Comparison of ENCODE assay signal across 1 cellular context in genomic region chr5:141960449-141961323, GRCh38.
TF ChIP-seq lines count a peak whose summit lies in the region.

No MANE protein-coding gene starts in this region.

TF ChIP-seq in K562, 482 proteins besides CTCF, POLR2A, EP300 and RAD21 (continued from another document and continues in another):
- peak; percentile 6 for TF ChIP-seq MEIS2 (IDR thresholded peaks at IDR 0.05; ENCODE audit: partially characterized antibody)
- TF ChIP-seq ZNF583 (CRISPR knock-in tag; IDR thresholded peaks at IDR 0.05) = no peak
- no peak for TF ChIP-seq ZNF444 (CRISPR knock-in tag; IDR thresholded peaks at IDR 0.05)
- TF ChIP-seq BRF2 (IDR thresholded peaks at IDR 0.05; ENCODE audit: borderline replicate concordance, insufficient read depth, insufficient read length) = no peak
- TF ChIP-seq MITF (IDR thresholded peaks at IDR 0.05) = no peak
- no peak for TF ChIP-seq ZNF12 (CRISPR knock-in tag; IDR thresholded peaks at IDR 0.05)
- TF ChIP-seq SNIP1 (IDR thresholded peaks at IDR 0.05; ENCODE audit: low read depth) = no peak
- TF ChIP-seq ZSCAN29 (IDR thresholded peaks at IDR 0.05) = no peak
- TF ChIP-seq, protein P1, sequence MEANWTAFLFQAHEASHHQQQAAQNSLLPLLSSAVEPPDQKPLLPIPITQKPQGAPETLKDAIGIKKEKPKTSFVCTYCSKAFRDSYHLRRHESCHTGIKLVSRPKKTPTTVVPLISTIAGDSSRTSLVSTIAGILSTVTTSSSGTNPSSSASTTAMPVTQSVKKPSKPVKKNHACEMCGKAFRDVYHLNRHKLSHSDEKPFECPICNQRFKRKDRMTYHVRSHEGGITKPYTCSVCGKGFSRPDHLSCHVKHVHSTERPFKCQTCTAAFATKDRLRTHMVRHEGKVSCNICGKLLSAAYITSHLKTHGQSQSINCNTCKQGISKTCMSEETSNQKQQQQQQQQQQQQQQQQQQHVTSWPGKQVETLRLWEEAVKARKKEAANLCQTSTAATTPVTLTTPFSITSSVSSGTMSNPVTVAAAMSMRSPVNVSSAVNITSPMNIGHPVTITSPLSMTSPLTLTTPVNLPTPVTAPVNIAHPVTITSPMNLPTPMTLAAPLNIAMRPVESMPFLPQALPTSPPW (CRISPR knock-in tag; IDR thresholded peaks at IDR 0.05) = peak; percentile 56
- TF ChIP-seq E2F3 (CRISPR knock-in tag; IDR thresholded peaks at IDR 0.05) = no peak
- TF ChIP-seq OTX1 (CRISPR knock-in tag; IDR thresholded peaks at IDR 0.05) = no peak
- no peak for TF ChIP-seq ZNF175 (CRISPR knock-in tag; IDR thresholded peaks at IDR 0.05; ENCODE audit: low read depth)
- TF ChIP-seq SP2 (IDR thresholded peaks at IDR 0.05; ENCODE audit: extremely low read depth, low read depth, low read length, poor library complexity, severe bottlenecking) = no peak
- TF ChIP-seq CREBBP (IDR thresholded peaks at IDR 0.05; ENCODE audit: low read depth, low read length) = no peak
- TF ChIP-seq, protein P2, sequence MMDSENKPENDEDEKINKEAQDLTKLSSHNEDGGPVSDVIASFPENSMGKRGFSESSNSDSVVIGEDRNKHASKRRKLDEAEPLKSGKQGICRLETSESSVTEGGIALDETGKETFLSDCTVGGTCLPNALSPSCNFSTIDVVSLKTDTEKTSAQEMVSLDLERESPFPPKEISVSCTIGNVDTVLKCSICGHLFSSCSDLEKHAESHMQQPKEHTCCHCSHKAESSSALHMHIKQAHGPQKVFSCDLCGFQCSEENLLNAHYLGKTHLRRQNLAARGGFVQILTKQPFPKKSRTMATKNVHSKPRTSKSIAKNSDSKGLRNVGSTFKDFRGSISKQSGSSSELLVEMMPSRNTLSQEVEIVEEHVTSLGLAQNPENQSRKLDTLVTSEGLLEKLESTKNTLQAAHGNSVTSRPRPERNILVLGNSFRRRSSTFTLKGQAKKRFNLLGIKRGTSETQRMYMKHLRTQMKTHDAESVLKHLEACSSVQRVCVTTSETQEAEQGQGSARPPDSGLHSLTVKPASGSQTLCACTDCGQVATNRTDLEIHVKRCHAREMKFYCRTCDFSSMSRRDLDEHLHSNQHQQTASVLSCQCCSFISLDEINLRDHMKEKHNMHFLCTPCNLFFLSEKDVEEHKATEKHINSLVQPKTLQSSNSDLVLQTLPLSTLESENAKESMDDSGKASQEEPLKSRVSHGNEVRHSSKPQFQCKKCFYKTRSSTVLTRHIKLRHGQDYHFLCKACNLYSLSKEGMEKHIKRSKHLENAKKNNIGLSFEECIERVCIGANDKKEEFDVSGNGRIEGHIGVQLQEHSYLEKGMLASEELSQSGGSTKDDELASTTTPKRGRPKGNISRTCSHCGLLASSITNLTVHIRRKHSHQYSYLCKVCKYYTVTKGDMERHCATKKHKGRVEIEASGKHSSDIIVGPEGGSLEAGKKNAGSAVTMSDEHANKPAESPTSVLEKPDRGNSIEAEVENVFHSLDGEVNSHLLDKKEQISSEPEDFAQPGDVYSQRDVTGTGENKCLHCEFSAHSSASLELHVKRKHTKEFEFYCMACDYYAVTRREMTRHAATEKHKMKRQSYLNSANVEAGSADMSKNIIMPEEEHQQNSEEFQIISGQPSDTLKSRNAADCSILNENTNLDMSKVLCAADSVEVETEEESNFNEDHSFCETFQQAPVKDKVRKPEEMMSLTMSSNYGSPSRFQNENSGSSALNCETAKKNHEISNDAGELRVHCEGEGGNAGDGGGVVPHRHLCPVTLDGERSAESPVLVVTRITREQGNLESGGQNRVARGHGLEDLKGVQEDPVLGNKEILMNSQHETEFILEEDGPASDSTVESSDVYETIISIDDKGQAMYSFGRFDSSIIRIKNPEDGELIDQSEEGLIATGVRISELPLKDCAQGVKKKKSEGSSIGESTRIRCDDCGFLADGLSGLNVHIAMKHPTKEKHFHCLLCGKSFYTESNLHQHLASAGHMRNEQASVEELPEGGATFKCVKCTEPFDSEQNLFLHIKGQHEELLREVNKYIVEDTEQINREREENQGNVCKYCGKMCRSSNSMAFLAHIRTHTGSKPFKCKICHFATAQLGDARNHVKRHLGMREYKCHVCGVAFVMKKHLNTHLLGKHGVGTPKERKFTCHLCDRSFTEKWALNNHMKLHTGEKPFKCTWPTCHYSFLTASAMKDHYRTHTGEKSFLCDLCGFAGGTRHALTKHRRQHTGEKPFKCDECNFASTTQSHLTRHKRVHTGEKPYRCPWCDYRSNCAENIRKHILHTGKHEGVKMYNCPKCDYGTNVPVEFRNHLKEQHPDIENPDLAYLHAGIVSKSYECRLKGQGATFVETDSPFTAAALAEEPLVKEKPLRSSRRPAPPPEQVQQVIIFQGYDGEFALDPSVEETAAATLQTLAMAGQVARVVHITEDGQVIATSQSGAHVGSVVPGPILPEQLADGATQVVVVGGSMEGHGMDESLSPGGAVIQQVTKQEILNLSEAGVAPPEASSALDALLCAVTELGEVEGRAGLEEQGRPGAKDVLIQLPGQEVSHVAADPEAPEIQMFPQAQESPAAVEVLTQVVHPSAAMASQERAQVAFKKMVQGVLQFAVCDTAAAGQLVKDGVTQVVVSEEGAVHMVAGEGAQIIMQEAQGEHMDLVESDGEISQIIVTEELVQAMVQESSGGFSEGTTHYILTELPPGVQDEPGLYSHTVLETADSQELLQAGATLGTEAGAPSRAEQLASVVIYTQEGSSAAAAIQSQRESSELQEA (IDR thresholded peaks at IDR 0.05; ENCODE audit: low read depth) = no peak
- no peak for TF ChIP-seq MECOM (CRISPR knock-in tag; IDR thresholded peaks at IDR 0.05)
- peak; percentile 28; the same call in 1 of the 2 replicates for TF ChIP-seq TEAD4 (IDR thresholded peaks at IDR 0.05; ENCODE audit: low read length)
- TF ChIP-seq TEAD4 (CRISPR knock-in tag; IDR thresholded peaks at IDR 0.05; ENCODE audit: borderline replicate concordance) = no peak
- no peak for TF ChIP-seq HDAC1 (IDR thresholded peaks at IDR 0.05)
- TF ChIP-seq SFPQ (IDR thresholded peaks at IDR 0.05; ENCODE audit: low read depth, low read length) = no peak
- no peak for TF ChIP-seq ETV6 (IDR thresholded peaks at IDR 0.05; ENCODE audit: borderline replicate concordance in 1 of 2, low read depth in 2 of 2, low read length in 1 of 2)
- 0 out of 2 replicates have a peak, but pooled peaks have one; percentile 21 for TF ChIP-seq ETV6 (CRISPR knock-in tag; IDR thresholded peaks at IDR 0.05; ENCODE audit: borderline replicate concordance)
- TF ChIP-seq, protein P3, sequence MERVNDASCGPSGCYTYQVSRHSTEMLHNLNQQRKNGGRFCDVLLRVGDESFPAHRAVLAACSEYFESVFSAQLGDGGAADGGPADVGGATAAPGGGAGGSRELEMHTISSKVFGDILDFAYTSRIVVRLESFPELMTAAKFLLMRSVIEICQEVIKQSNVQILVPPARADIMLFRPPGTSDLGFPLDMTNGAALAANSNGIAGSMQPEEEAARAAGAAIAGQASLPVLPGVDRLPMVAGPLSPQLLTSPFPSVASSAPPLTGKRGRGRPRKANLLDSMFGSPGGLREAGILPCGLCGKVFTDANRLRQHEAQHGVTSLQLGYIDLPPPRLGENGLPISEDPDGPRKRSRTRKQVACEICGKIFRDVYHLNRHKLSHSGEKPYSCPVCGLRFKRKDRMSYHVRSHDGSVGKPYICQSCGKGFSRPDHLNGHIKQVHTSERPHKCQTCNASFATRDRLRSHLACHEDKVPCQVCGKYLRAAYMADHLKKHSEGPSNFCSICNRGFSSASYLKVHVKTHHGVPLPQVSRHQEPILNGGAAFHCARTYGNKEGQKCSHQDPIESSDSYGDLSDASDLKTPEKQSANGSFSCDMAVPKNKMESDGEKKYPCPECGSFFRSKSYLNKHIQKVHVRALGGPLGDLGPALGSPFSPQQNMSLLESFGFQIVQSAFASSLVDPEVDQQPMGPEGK (CRISPR knock-in tag; IDR thresholded peaks at IDR 0.05; ENCODE audit: borderline replicate concordance) = no peak
- peak; percentile 77 for TF ChIP-seq GABPB1 (CRISPR knock-in tag; IDR thresholded peaks at IDR 0.05)
- no peak for TF ChIP-seq ZNF609 (CRISPR knock-in tag; IDR thresholded peaks at IDR 0.05; ENCODE audit: borderline replicate concordance)
- no peak for TF ChIP-seq SAFB (IDR thresholded peaks at IDR 0.05; ENCODE audit: borderline replicate concordance, low read depth, low read length)
- no peak for TF ChIP-seq ZNF174 (CRISPR knock-in tag; IDR thresholded peaks at IDR 0.05)
- TF ChIP-seq EGR1 (conservative IDR thresholded peaks at IDR 0.05) = no peak
- TF ChIP-seq, protein P4, sequence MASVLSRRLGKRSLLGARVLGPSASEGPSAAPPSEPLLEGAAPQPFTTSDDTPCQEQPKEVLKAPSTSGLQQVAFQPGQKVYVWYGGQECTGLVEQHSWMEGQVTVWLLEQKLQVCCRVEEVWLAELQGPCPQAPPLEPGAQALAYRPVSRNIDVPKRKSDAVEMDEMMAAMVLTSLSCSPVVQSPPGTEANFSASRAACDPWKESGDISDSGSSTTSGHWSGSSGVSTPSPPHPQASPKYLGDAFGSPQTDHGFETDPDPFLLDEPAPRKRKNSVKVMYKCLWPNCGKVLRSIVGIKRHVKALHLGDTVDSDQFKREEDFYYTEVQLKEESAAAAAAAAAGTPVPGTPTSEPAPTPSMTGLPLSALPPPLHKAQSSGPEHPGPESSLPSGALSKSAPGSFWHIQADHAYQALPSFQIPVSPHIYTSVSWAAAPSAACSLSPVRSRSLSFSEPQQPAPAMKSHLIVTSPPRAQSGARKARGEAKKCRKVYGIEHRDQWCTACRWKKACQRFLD (CRISPR knock-in tag; IDR thresholded peaks at IDR 0.05) = 0 out of 2 replicates have a peak, but pooled peaks have one; percentile 32
- TF ChIP-seq KDM2B (CRISPR knock-in tag; IDR thresholded peaks at IDR 0.05) = no peak
- TF ChIP-seq, protein P5, sequence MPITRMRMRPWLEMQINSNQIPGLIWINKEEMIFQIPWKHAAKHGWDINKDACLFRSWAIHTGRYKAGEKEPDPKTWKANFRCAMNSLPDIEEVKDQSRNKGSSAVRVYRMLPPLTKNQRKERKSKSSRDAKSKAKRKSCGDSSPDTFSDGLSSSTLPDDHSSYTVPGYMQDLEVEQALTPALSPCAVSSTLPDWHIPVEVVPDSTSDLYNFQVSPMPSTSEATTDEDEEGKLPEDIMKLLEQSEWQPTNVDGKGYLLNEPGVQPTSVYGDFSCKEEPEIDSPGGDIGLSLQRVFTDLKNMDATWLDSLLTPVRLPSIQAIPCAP (CRISPR knock-in tag; IDR thresholded peaks at IDR 0.05; ENCODE audit: borderline replicate concordance) = no peak
- no peak for TF ChIP-seq ZBTB7A (IDR thresholded peaks at IDR 0.05; ENCODE audit: borderline replicate concordance, control insufficient read depth, low read depth, low read length)
- no peak for TF ChIP-seq HCFC1 (IDR thresholded peaks at IDR 0.05; ENCODE audit: low read depth, low read length)
- no peak for TF ChIP-seq PTBP1 (IDR thresholded peaks at IDR 0.05; ENCODE audit: low read depth, low read length)
- TF ChIP-seq ELF2 (CRISPR knock-in tag; IDR thresholded peaks at IDR 0.05) = no peak
